In the genomic region with DNA sequence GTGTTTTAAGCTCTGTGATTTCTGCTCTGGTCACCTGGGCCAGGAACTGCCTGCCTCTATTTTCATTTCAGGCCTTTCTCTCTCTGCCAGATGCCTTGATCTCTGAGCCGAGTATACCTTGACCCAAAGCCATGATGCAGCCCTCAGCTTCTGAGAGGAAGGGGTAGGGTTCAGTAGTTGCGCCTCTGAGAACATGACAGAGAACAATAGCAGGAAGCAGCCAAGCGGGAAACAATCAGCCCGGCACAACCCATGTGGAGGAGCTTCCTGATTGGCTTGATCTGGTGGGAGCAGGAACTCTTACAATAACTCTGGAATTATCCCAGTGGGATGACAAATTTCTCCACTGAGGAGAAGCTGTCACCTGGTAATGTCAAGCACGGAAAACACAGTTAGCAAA, we compare ENCODE assay signal across 10 cellular contexts.
A peak's percentile ranks its signal among the peaks of the same experiment; 100 is the strongest.
DNase-seq lines count a peak whose midpoint lies in the region; ATAC-seq and TF ChIP-seq lines count a peak whose summit lies in the region.
"Had no signal": no experiment of that assay in that cellular context is flagged by ENCODE, and none has a peak within 500 bp of the region (broad histone marks: within the 10 kb centered on the region; RNA-seq: fewer than 3 reads in every experiment).

No MANE protein-coding gene starts in this region.

- H3K27me3 Mint-ChIP-seq in activated naive CD8-positive, alpha-beta T cell treated with anti-CD3 and anti-CD28 coated beads, Interleukin-2, amount 50 U/mL, for 24 hours = no peaks in the 10 kb centered on the region
- H3K27me3 Mint-ChIP-seq in activated naive CD8-positive, alpha-beta T cell treated with anti-CD3 and anti-CD28 coated beads for 36 hours = no peaks in the 10 kb centered on the region
- H3K27me3 Mint-ChIP-seq: central memory CD8-positive, alpha-beta T cell had no signal

- no peak for DNase-seq in activated naive CD8-positive, alpha-beta T cell treated with anti-CD3 and anti-CD28 coated beads, Interleukin-2, amount 50 U/mL, for 24 hours
- DNase-seq in activated naive CD8-positive, alpha-beta T cell treated with anti-CD3 and anti-CD28 coated beads for 36 hours = no peak
- DNase-seq in left ventricle myocardium superior (peak; percentile 37), tibial nerve (ENCODE audit: low spot score in 2 of 2) (no peak), G401 (ENCODE audit: low spot score) (no peak), occipital lobe (lab: John Stamatoyannopoulos, UW) (no peak)
- no peak for DNase-seq in activated CD4-positive, alpha-beta T cell treated with anti-CD3 and anti-CD28 coated beads for 4 hours
- DNase-seq: NCI-H1694 treated with DMSO at 0.1 percent for 48 hours had no signal

- H3K36me3 ChIP-seq in tibial nerve = no peaks in the 10 kb centered on the region

- H3K27me3 ChIP-seq in tibial nerve = no peaks in the 10 kb centered on the region

- H3K4me3 Mint-ChIP-seq in activated naive CD8-positive, alpha-beta T cell treated with anti-CD3 and anti-CD28 coated beads, Interleukin-2, amount 50 U/mL, for 24 hours = no peak overlapping the region
- no peak overlapping the region for H3K4me3 Mint-ChIP-seq in activated naive CD8-positive, alpha-beta T cell treated with anti-CD3 and anti-CD28 coated beads for 36 hours
- H3K4me3 Mint-ChIP-seq: central memory CD8-positive, alpha-beta T cell had no signal

- H3K27ac ChIP-seq in tibial nerve = peak overlapping the region in 2 of 4 donors; percentile 25 to 41

- WGBS in tibial nerve, 2 donors = 64 to 79% methylated on average over 5 of the region's 5 CpGs

- intact Hi-C loops in left ventricle myocardium superior (cut with micrococcal nuclease) = loop anchor here (10.0 kb wide), 1 partner anchor 147 kb away; no protein-coding TSS in a partner anchor

- H3K27ac Mint-ChIP-seq in activated naive CD8-positive, alpha-beta T cell treated with anti-CD3 and anti-CD28 coated beads, Interleukin-2, amount 50 U/mL, for 24 hours = peak overlapping the region; percentile 25
- no peak overlapping the region for H3K27ac Mint-ChIP-seq in activated naive CD8-positive, alpha-beta T cell treated with anti-CD3 and anti-CD28 coated beads for 36 hours

- in situ Hi-C loops in G401 (cut with HindIII; ENCODE audit: low sequenced_read_pairs) = no loop called here

- TF ChIP-seq CTCF in tibial nerve (IDR thresholded peaks at IDR 0.05) = no peak

- no peaks in the 10 kb centered on the region for H3K9me3 Mint-ChIP-seq in activated naive CD8-positive, alpha-beta T cell treated with anti-CD3 and anti-CD28 coated beads, Interleukin-2, amount 50 U/mL, for 24 hours
- no peaks in the 10 kb centered on the region for H3K9me3 Mint-ChIP-seq in activated naive CD8-positive, alpha-beta T cell treated with anti-CD3 and anti-CD28 coated beads for 36 hours
- H3K9me3 Mint-ChIP-seq: central memory CD8-positive, alpha-beta T cell had no signal

- no peaks in the 10 kb centered on the region for H3K36me3 Mint-ChIP-seq in activated naive CD8-positive, alpha-beta T cell treated with anti-CD3 and anti-CD28 coated beads, Interleukin-2, amount 50 U/mL, for 24 hours (ENCODE audit: low read depth)
- no peaks in the 10 kb centered on the region for H3K36me3 Mint-ChIP-seq in activated naive CD8-positive, alpha-beta T cell treated with anti-CD3 and anti-CD28 coated beads for 36 hours

- no peaks in the 10 kb centered on the region for H3K9me3 ChIP-seq in tibial nerve

- H3K4me1 Mint-ChIP-seq in activated naive CD8-positive, alpha-beta T cell treated with anti-CD3 and anti-CD28 coated beads, Interleukin-2, amount 50 U/mL, for 24 hours = peaks cover 8% of the 10 kb centered on the region
- no peaks in the 10 kb centered on the region for H3K4me1 Mint-ChIP-seq in activated naive CD8-positive, alpha-beta T cell treated with anti-CD3 and anti-CD28 coated beads for 36 hours
- H3K4me1 Mint-ChIP-seq: central memory CD8-positive, alpha-beta T cell had no signal

- TF ChIP-seq POLR2A in tibial nerve (IDR thresholded peaks at IDR 0.05) = no peak

- H3K4me1 ChIP-seq in tibial nerve = peaks cover 0 to 38% (median 12%) of the 10 kb centered on the region in 4 donors

- no peak for ATAC-seq in activated naive CD8-positive, alpha-beta T cell treated with anti-CD3 and anti-CD28 coated beads, Interleukin-2, amount 50 U/mL, for 24 hours
- ATAC-seq in HG03469 (IDR thresholded peaks at IDR 0.05; ENCODE audit: unreplicated experiment) (peak; percentile 60), left ventricle myocardium superior (peak; percentile 70)

- TF ChIP-seq EP300 in tibial nerve (IDR thresholded peaks at IDR 0.05) = peak in 1 of 2 donors; percentile 54

- no peak overlapping the region for H3K4me3 ChIP-seq in tibial nerve
